Comparison of ENCODE assay signal across 17 cellular contexts in genomic region chr6:89749918-89750317, GRCh38.
DNase-seq lines count a peak whose midpoint lies in the region; ATAC-seq and TF ChIP-seq lines count a peak whose summit lies in the region.
"Had no signal": no experiment of that assay in that cellular context is flagged by ENCODE, and none has a peak within 500 bp of the region (broad histone marks: within the 10 kb centered on the region; RNA-seq: fewer than 3 reads in every experiment).

No MANE protein-coding gene starts in this region.

- CTCF ChIA-PET in WTC11 (lab: Charles Lee) = no interaction called here

- peaks cover 4% of the 10 kb centered on the region for H3K4me1 Mint-ChIP-seq in WTC11
- H3K4me1 Mint-ChIP-seq: CD14-positive monocyte had no signal

- H3K36me3 Mint-ChIP-seq in WTC11 = peaks cover 86% of the 10 kb centered on the region

- H3K4me3 Mint-ChIP-seq in WTC11 = no peak overlapping the region
- H3K4me3 Mint-ChIP-seq: CD14-positive monocyte had no signal

- no peaks in the 10 kb centered on the region for H3K9me3 Mint-ChIP-seq in WTC11
- H3K9me3 Mint-ChIP-seq: CD14-positive monocyte had no signal

- POLR2A ChIA-PET in WTC11 (lab: Charles Lee) = no interaction called here

- no peak for ATAC-seq in WTC11
- no peak for ATAC-seq in GM19035 (IDR thresholded peaks at IDR 0.05; ENCODE audit: unreplicated experiment)
- ATAC-seq: PC-3 had no signal

- no peak for TF ChIP-seq CTCF in AG10803 (conservative IDR thresholded peaks at IDR 0.05; ENCODE audit: low read length)
- no peak for TF ChIP-seq CTCF in WTC11 (IDR thresholded peaks at IDR 0.05)
- TF ChIP-seq CTCF in GM20000 (IDR thresholded peaks at IDR 0.05; ENCODE audit: extremely low read depth, missing control alignments) = no peak

- DNase-seq in AG10803 (ENCODE audit: low read depth) (peak; percentile 35), EH (ENCODE audit: low read depth) (peak; percentile 2), WTC11 (ENCODE audit: low spot score) (no peak), fibroblast of peridontal ligament (ENCODE audit: extremely low read depth) (peak; percentile 29), GM20000 (ENCODE audit: low spot score) (no peak), NCI-H1694 treated with DMSO at 0.1 percent for 48 hours (lab: John Stamatoyannopoulos, UW) (no peak)
- DNase-seq: DND-41, GDM1, Karpas-422, NCI-H1417 treated with DMSO at 0.1 percent for 48 hours, NCI-H1930, NCI-H526, PC-3 had no signal

- H3K27me3 Mint-ChIP-seq in WTC11 (ENCODE audit: low read depth) = no peaks in the 10 kb centered on the region

- peak overlapping the region; percentile 21 for H3K27ac Mint-ChIP-seq in WTC11

- H3K4me3 ChIP-seq in AG10803 (ENCODE audit: low read length) = no peak overlapping the region
- H3K4me3 ChIP-seq: HAP-1, SJCRH30 had no signal

TF ChIP-seq in WTC11, 78 proteins besides CTCF, POLR2A, EP300 and RAD21:
- TF ChIP-seq ATF3 (CRISPR knock-in tag; conservative IDR thresholded peaks at IDR 0.05) = no peak
- TF ChIP-seq HMGXB4 (CRISPR knock-in tag; IDR thresholded peaks at IDR 0.05) = no peak
- no peak for TF ChIP-seq USF1 (CRISPR knock-in tag; IDR thresholded peaks at IDR 0.05)
- no peak for TF ChIP-seq GRHL2 (CRISPR knock-in tag; IDR thresholded peaks at IDR 0.05; ENCODE audit: insufficient replicate concordance, severe bottlenecking)
- no peak for TF ChIP-seq E2F1 (CRISPR knock-in tag; IDR thresholded peaks at IDR 0.05)
- no peak for TF ChIP-seq ZNF512 (CRISPR knock-in tag; IDR thresholded peaks at IDR 0.05; ENCODE audit: borderline replicate concordance)
- no peak for TF ChIP-seq ETV6 (CRISPR knock-in tag; IDR thresholded peaks at IDR 0.05)
- no peak for TF ChIP-seq TP53 (CRISPR knock-in tag; IDR thresholded peaks at IDR 0.05)
- no peak for TF ChIP-seq CDX4 (CRISPR knock-in tag; IDR thresholded peaks at IDR 0.05; ENCODE audit: borderline replicate concordance)
- no peak for TF ChIP-seq HMGA2 (CRISPR knock-in tag; IDR thresholded peaks at IDR 0.05)
- no peak for TF ChIP-seq MYBL2 (CRISPR knock-in tag; IDR thresholded peaks at IDR 0.05)
- no peak for TF ChIP-seq ZNF121 (CRISPR knock-in tag; IDR thresholded peaks at IDR 0.05)
- TF ChIP-seq GTF2I (CRISPR knock-in tag; conservative IDR thresholded peaks at IDR 0.05) = no peak
- no peak for TF ChIP-seq IRF1 (CRISPR knock-in tag; IDR thresholded peaks at IDR 0.05)

Comparison
In these comparisons a context has a peak if more than half of its experiments do, and no peak if none do; other contexts are left out.
1. DNase-seq: peak in AG10803 (single experiment), EH (single experiment) and fibroblast of peridontal ligament (single experiment); none in WTC11 (single experiment), GM20000 (single experiment) and NCI-H1694 treated with DMSO at 0.1 percent for 48 hours (single experiment).